Comparison of ENCODE assay signal across 26 cellular contexts in genomic region chr6:16140607-16141006, GRCh38. TPM values are rescaled to one million over a fixed set of nuclear protein-coding genes. Genes with fewer than 3 reads are reported as not detected.
A peak's percentile ranks its signal among the peaks of the same experiment; 100 is the strongest.
DNase-seq lines count a peak whose midpoint lies in the region; ATAC-seq, FAIRE-seq and TF ChIP-seq lines count a peak whose summit lies in the region.
"Had no signal": no experiment of that assay in that cellular context is flagged by ENCODE, and none has a peak within 500 bp of the region (broad histone marks: within the 10 kb centered on the region; RNA-seq: fewer than 3 reads in every experiment).

No MANE protein-coding gene starts in this region.

- H3K27ac Mint-ChIP-seq in brain (peak overlapping the region in 3 of 5 experiments; percentile 16 to 75 (median 54)), HFFc6 (no peak overlapping the region)
- H3K27ac Mint-ChIP-seq: dendritic cell treated with granulocyte-macrophage colony-stimulating factor and Interleukin-4, amounts not matched to agents 40 ng/mL and 50 ng/mL, for 4 days had no signal

- peaks cover 19 to 35% of the 10 kb centered on the region in 2 experiments for H3K36me3 ChIP-seq in trophoblast cell (ENCODE audit: control insufficient read depth in 1 of 2, insufficient read depth in 2 of 2, low read length in 2 of 2)

- no peaks in the 10 kb centered on the region for H3K27me3 Mint-ChIP-seq in brain
- no peaks in the 10 kb centered on the region for H3K27me3 Mint-ChIP-seq in activated T-cell treated with anti-CD3 and anti-CD28 coated beads, Interleukin-2, amount 50 U/mL, for 4 hours (ENCODE audit: low read depth)
- peaks cover 19% of the 10 kb centered on the region for H3K27me3 Mint-ChIP-seq in HFFc6 (ENCODE audit: insufficient read depth)
- H3K27me3 Mint-ChIP-seq: dendritic cell treated with granulocyte-macrophage colony-stimulating factor and Interleukin-4, amounts not matched to agents 40 ng/mL and 50 ng/mL, for 4 days had no signal

- no peak overlapping the region for H2AK5ac ChIP-seq in trophoblast cell (ENCODE audit: low read length)

- no peaks in the 10 kb centered on the region for H3K79me2 ChIP-seq in trophoblast cell (ENCODE audit: control insufficient read depth, insufficient read depth, low read length, poor library complexity)

- peaks cover 49% of the 10 kb centered on the region for H3K4me1 Mint-ChIP-seq in brain
- peaks cover 57% of the 10 kb centered on the region for H3K4me1 Mint-ChIP-seq in activated T-cell treated with anti-CD3 and anti-CD28 coated beads, Interleukin-2, amount 50 U/mL, for 4 hours (ENCODE audit: low read depth)
- peaks cover 20% of the 10 kb centered on the region for H3K4me1 Mint-ChIP-seq in HFFc6 (ENCODE audit: low read depth)

- H3K18ac ChIP-seq in trophoblast cell (ENCODE audit: low read length): no peak overlapping the region

- no peak overlapping the region for H4K91ac ChIP-seq in trophoblast cell (ENCODE audit: low read depth, low read length)

- no peaks in the 10 kb centered on the region for H3K27me3 ChIP-seq in trophoblast cell (ENCODE audit: insufficient read depth, low read length)
- H3K27me3 ChIP-seq: BLaER1, tibial artery had no signal

- H3K4me2 ChIP-seq in trophoblast cell (ENCODE audit: low read length): no peak overlapping the region
- H3K4me2 ChIP-seq: BLaER1 had no signal

- no peak overlapping the region for H4K8ac ChIP-seq in trophoblast cell (ENCODE audit: low read depth, low read length)

- ATAC-seq in GM18502 (IDR thresholded peaks at IDR 0.05; ENCODE audit: poor library complexity, unreplicated experiment): no peak
- ATAC-seq in activated T-cell treated with anti-CD3 and anti-CD28 coated beads, Interleukin-2, amount 50 U/mL, for 4 hours: no peak
- ATAC-seq: esophagus mucosa, HepG2, left ventricle myocardium superior, PC-3 had no signal

- no peak overlapping the region for H2AFZ ChIP-seq in trophoblast cell (ENCODE audit: insufficient read depth, low read length, poor library complexity)

- H3K4me1 ChIP-seq in trophoblast cell (ENCODE audit: control insufficient read depth in 1 of 2, insufficient read depth in 2 of 2, low read length in 2 of 2): no peaks in the 10 kb centered on the region

- DNase-seq in GM12892 (ENCODE audit: insufficient read length): no peak
- peak; percentile 60 for DNase-seq in NCI-H2171 (lab: John Stamatoyannopoulos, UW)
- DNase-seq in trophoblast cell: no peak
- DNase-seq in activated T-cell treated with anti-CD3 and anti-CD28 coated beads, Interleukin-2, amount 50 U/mL, for 4 hours: no peak
- DNase-seq in HFFc6: no peak
- DNase-seq: activated CD4-positive, alpha-beta T cell treated with anti-CD3 and anti-CD28 coated beads, Interleukin-2, amount 50 U/mL, for 48 hours; Caco-2; DMS79 treated with DMSO at 0.1 percent for 48 hours; GDM1; HCEC 1CT; Karpas-422; kidney; left ventricle myocardium superior; mesendoderm; NCI-H1436; NCI-H510A; PC-3; stimulated activated CD4-positive, alpha-beta T cell treated with anti-CD3 and anti-CD28 coated beads, Interleukin-4, amount 100 ng/mL, for 1 hour; tibial artery had no signal

- TF ChIP-seq CTCF in brain (conservative IDR thresholded peaks at IDR 0.05) (no peak), HFFc6 (IDR thresholded peaks at IDR 0.05) (no peak)

- H4K12ac ChIP-seq in trophoblast cell (ENCODE audit: low read depth, low read length): no peak overlapping the region

- H3K9me3 ChIP-seq in trophoblast cell (ENCODE audit: insufficient read depth, low read depth, low read length): peaks cover 2% of the 10 kb centered on the region
- H3K9me3 ChIP-seq: BLaER1, Caco-2, tibial artery had no signal

- H2BK5ac ChIP-seq in trophoblast cell (ENCODE audit: low read depth, low read length, poor library complexity): no peak overlapping the region

- H3K4ac ChIP-seq in trophoblast cell (ENCODE audit: low read depth, low read length): peak overlapping the region; percentile 39

- H3K27ac ChIP-seq in trophoblast cell (ENCODE audit: low read depth, low read length): no peak overlapping the region
- H3K27ac ChIP-seq: BLaER1, tibial artery had no signal

- no peak overlapping the region for H2BK12ac ChIP-seq in trophoblast cell (ENCODE audit: low read length)

- no peak overlapping the region for H3K9ac ChIP-seq in trophoblast cell (ENCODE audit: low read length)
- H3K9ac ChIP-seq: BLaER1 had no signal

- no peak for FAIRE-seq in GM12892 (lab: Jason Lieb, UNC)
- FAIRE-seq: astrocyte, kidney had no signal

- peaks cover 64% of the 10 kb centered on the region for H3K36me3 Mint-ChIP-seq in brain
- peaks cover 50% of the 10 kb centered on the region for H3K36me3 Mint-ChIP-seq in activated T-cell treated with anti-CD3 and anti-CD28 coated beads, Interleukin-2, amount 50 U/mL, for 4 hours (ENCODE audit: insufficient read depth)
- H3K36me3 Mint-ChIP-seq in HFFc6 (ENCODE audit: low read depth): peaks cover 13% of the 10 kb centered on the region; the same call in 1 of the 2 replicates

- H3K4me3 Mint-ChIP-seq in brain (peak overlapping the region in 1 of 5 experiments; percentile 31), HFFc6 (no peak overlapping the region)
- H3K4me3 Mint-ChIP-seq in activated T-cell treated with anti-CD3 and anti-CD28 coated beads, Interleukin-2, amount 50 U/mL, for 4 hours: no peak overlapping the region
- H3K4me3 Mint-ChIP-seq: dendritic cell treated with granulocyte-macrophage colony-stimulating factor and Interleukin-4, amounts not matched to agents 40 ng/mL and 50 ng/mL, for 4 days had no signal

- no peaks in the 10 kb centered on the region for H3K79me1 ChIP-seq in trophoblast cell (ENCODE audit: low read length)

- no CpG with 5 or more reads among the region's 7 CpGs for WGBS in trophoblast cell (ENCODE audit: extremely low coverage, insufficient coverage, insufficient read length)

- no peak overlapping the region for H3K4me3 ChIP-seq in trophoblast cell (ENCODE audit: low read depth, low read length)
- H3K4me3 ChIP-seq: BLaER1, tibial artery had no signal

- no peak overlapping the region for H3K23ac ChIP-seq in trophoblast cell (ENCODE audit: low read length)

- no peak overlapping the region for H3K14ac ChIP-seq in trophoblast cell (ENCODE audit: low read length)

- TF ChIP-seq POLR2A in GM12892 (IDR thresholded peaks at IDR 0.05; ENCODE audit: low read depth, low read length): 0 out of 2 replicates have a peak, but pooled peaks have one; percentile 12

- H2BK120ac ChIP-seq in trophoblast cell (ENCODE audit: insufficient read depth, low read length, poor library complexity): no peak overlapping the region

- no peaks in the 10 kb centered on the region for H3K9me3 Mint-ChIP-seq in brain
- H3K9me3 Mint-ChIP-seq in activated T-cell treated with anti-CD3 and anti-CD28 coated beads, Interleukin-2, amount 50 U/mL, for 4 hours: no peaks in the 10 kb centered on the region
- H3K9me3 Mint-ChIP-seq in HFFc6: no peaks in the 10 kb centered on the region
- H3K9me3 Mint-ChIP-seq: dendritic cell treated with granulocyte-macrophage colony-stimulating factor and Interleukin-4, amounts not matched to agents 40 ng/mL and 50 ng/mL, for 4 days had no signal

RNA-seq across cellular contexts. Expression of gene MYLIP, which starts 11.7 kb away (rescaled TPM):
- polyA plus RNA-seq in GM12892 (2012; ENCODE audit: missing spikeins): 20.0 TPM
- polyA plus RNA-seq in brain (ENCODE audit: insufficient read depth, low read depth, low replicate concordance): 9.8 TPM
- polyA plus RNA-seq in trophoblast cell (2013): 29.7 and 30.4 TPM in 2 replicates
- 10 to 100 TPM; 12.7 to 16.6 (median 13.9) TPM for total RNA-seq in activated T-cell treated with anti-CD3 and anti-CD28 coated beads, Interleukin-2, amount 50 U/mL, for 4 hours
- total RNA-seq in HFFc6 (2021; fragmentation: NEBNext Ultra II Directional; extraction: Animal tissue kit (Norgen Biotek cat#: 25700)): 1 to 10 TPM in 3 of 6 experiments, under 1 TPM in 3; 0.80 to 1.2 (median 1.0) TPM

Comparison
In these comparisons a context has a peak if more than half of its experiments do, and no peak if none do; other contexts are left out.
1. RNA of gene MYLIP, which starts 11.7 kb away (total RNA-seq): 12.7 to 16.6 TPM in activated T-cell treated with anti-CD3 and anti-CD28 coated beads, Interleukin-2, amount 50 U/mL, for 4 hours; 0.80 to 1.2 TPM in HFFc6; every median in the first group is over 4 times any median in the second.